ENCODE assay signal across 29 cellular contexts in the genomic region with DNA sequence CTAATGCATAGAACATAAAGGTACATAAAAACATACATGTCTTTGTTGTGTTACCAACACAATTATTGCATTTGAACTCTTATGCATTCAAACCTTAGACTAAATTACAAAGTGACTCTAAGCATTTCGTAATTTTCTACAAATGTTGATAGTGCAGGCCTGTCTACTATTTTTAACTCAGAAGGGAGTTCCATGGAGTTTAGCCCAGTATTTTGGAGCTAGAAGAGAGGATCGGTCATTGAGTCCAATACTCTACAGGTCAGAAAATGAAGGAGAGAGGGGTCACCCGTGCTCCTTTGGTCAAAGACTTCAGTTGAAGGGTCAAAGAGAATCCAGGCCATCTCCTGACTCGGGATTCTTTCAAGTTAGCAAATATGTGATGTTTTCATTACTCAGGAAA. TPM values are rescaled to one million over a fixed set of nuclear protein-coding genes. Genes with fewer than 3 reads are reported as not detected.
"Had no signal": no experiment of that assay in that cellular context is flagged by ENCODE, and none has a peak within 500 bp of the region (broad histone marks: within the 10 kb centered on the region; RNA-seq: fewer than 3 reads in every experiment).

No MANE protein-coding gene starts in this region.

- DNase-seq: activated CD4-positive, alpha-beta memory T cell treated with anti-CD3 and anti-CD28 coated beads for 36 hours; activated CD4-positive, alpha-beta T cell treated with anti-CD3 and anti-CD28 coated beads for 36 hours; activated CD4-positive, alpha-beta T cell treated with anti-CD3 and anti-CD28 coated beads, Interleukin-2, amount 10 ng/mL, durations not matched to agents 24 days and 14 days; activated CD4-positive, CD25-positive, alpha-beta regulatory T cell; activated CD4-positive, CD25-positive, alpha-beta regulatory T cell treated with anti-CD3 and anti-CD28 coated beads, Interleukin-2, amount 50 U/mL, for 72 hours; activated CD8-positive, alpha-beta memory T cell treated with anti-CD3 and anti-CD28 coated beads, Interleukin-2, amount 10 ng/mL, durations not matched to agents 7 days and 5 days; activated CD8-positive, alpha-beta memory T cell treated with anti-CD3 and anti-CD28 coated beads, Interleukin-2, amount 50 U/mL, for 4 hours; activated CD8-positive, alpha-beta T cell treated with anti-CD3 and anti-CD28 coated beads, Interleukin-2, amount 10 ng/mL, durations not matched to agents 7 days and 5 days; activated gamma-delta T cell; activated naive CD4-positive, alpha-beta T cell; activated naive CD4-positive, alpha-beta T cell treated with anti-CD3 and anti-CD28 coated beads, Interleukin-2, amount 10 ng/mL, durations not matched to agents 7 days and 5 days; activated naive CD8-positive, alpha-beta T cell treated with anti-CD3 and anti-CD28 coated beads, Interleukin-2, amount 10 ng/mL, durations not matched to agents 7 days and 5 days; activated T-cell treated with anti-CD3 and anti-CD28 coated beads, Interleukin-2, amount 50 U/mL, for 1 hour; activated T-cell treated with anti-CD3 and anti-CD28 coated beads, Interleukin-2, amount 50 U/mL, for 72 hours; anterior cingulate cortex; brain microvascular endothelial cell; caudate nucleus; cortex of kidney; dermis blood vessel endothelial cell; effector CD4-positive, alpha-beta T cell; effector memory CD8-positive, alpha-beta T cell; erythroblast; esophagus squamous epithelium; foreskin melanocyte; T-helper 2 cell had no signal

- H3K4me3 ChIP-seq: esophagus squamous epithelium, gastroesophageal sphincter had no signal

- H3K27ac ChIP-seq: brain microvascular endothelial cell, esophagus squamous epithelium, gastroesophageal sphincter had no signal

- H3K4me1 ChIP-seq: gastroesophageal sphincter had no signal

- H3K9me3 ChIP-seq: esophagus squamous epithelium, gastroesophageal sphincter had no signal

- ATAC-seq: activated CD4-positive, alpha-beta T cell treated with anti-CD3 and anti-CD28 coated beads for 36 hours; activated CD8-positive, alpha-beta memory T cell treated with anti-CD3 and anti-CD28 coated beads, Interleukin-2, amount 10 ng/mL, durations not matched to agents 7 days and 5 days; activated CD8-positive, alpha-beta T cell treated with anti-CD3 and anti-CD28 coated beads, Interleukin-2, amount 10 ng/mL, durations not matched to agents 7 days and 5 days; activated naive CD4-positive, alpha-beta T cell treated with anti-CD3 and anti-CD28 coated beads, Interleukin-2, amount 50 U/mL, for 72 hours; activated T-cell treated with anti-CD3 and anti-CD28 coated beads, Interleukin-2, amount 50 U/mL, for 72 hours; effector memory CD8-positive, alpha-beta T cell; gastroesophageal sphincter had no signal

- H3K36me3 ChIP-seq: brain microvascular endothelial cell, esophagus squamous epithelium, gastroesophageal sphincter had no signal

RNA-seq across cellular contexts. Expression of gene SRRM3, which starts 55.3 kb away (rescaled TPM):
- total RNA-seq: activated CD4-positive, alpha-beta memory T cell treated with anti-CD3 and anti-CD28 coated beads for 36 hours; activated CD8-positive, alpha-beta memory T cell treated with anti-CD3 and anti-CD28 coated beads for 36 hours; activated CD8-positive, alpha-beta T cell treated with anti-CD3 and anti-CD28 coated beads, Interleukin-2, amount 10 ng/mL, durations not matched to agents 7 days and 5 days; activated naive CD4-positive, alpha-beta T cell treated with anti-CD3 and anti-CD28 coated beads, Interleukin-2, amount 50 U/mL, for 72 hours; activated naive CD8-positive, alpha-beta T cell treated with anti-CD3 and anti-CD28 coated beads, Interleukin-2, amount 10 ng/mL, durations not matched to agents 7 days and 5 days; T-helper 1 cell treated with Interleukin-12 subunit alpha and Interleukin-12 subunit beta and Interleukin-4 antibody, amounts not matched to agents 30 ng/mL and 1 ng/mL, for 36 hours had no signal
